ENCODE assay signal across 15 cellular contexts in genomic region chr4:3371581-3372001, GRCh38.
DNase-seq lines count a peak whose midpoint lies in the region; ATAC-seq and TF ChIP-seq lines count a peak whose summit lies in the region.
"Had no signal": no experiment of that assay in that cellular context is flagged by ENCODE, and none has a peak within 500 bp of the region (broad histone marks: within the 10 kb centered on the region; RNA-seq: fewer than 3 reads in every experiment).

No MANE protein-coding gene starts in this region.

- no peaks in the 10 kb centered on the region for H3K36me3 ChIP-seq in sigmoid colon

- no peak overlapping the region for H3K27ac ChIP-seq in sigmoid colon
- H3K27ac ChIP-seq in foreskin keratinocyte, result no peak overlapping the region
- H3K27ac ChIP-seq: epithelial cell of prostate, HL-60, tibial artery had no signal

- peaks cover 0 to 34% (median 24%) of the 10 kb centered on the region in 4 donors for H3K4me1 ChIP-seq in sigmoid colon
- peaks cover 16% of the 10 kb centered on the region for H3K4me1 ChIP-seq in foreskin keratinocyte
- H3K4me1 ChIP-seq: body of pancreas, Caco-2 had no signal

- H3K9me3 ChIP-seq in sigmoid colon, result no peaks in the 10 kb centered on the region
- H3K9me3 ChIP-seq: body of pancreas, Caco-2, tibial artery had no signal

- ATAC-seq in foreskin keratinocyte (no peak), GM19328 (IDR thresholded peaks at IDR 0.05; ENCODE audit: unreplicated experiment) (no peak), sciatic nerve (no peak)
- ATAC-seq: body of pancreas had no signal

- no peak for TF ChIP-seq POLR2A in sigmoid colon (IDR thresholded peaks at IDR 0.05)

- TF ChIP-seq EP300 in sigmoid colon (IDR thresholded peaks at IDR 0.05), result no peak

- H3K27me3 ChIP-seq in sigmoid colon, result no peaks in the 10 kb centered on the region
- no peaks in the 10 kb centered on the region for H3K27me3 ChIP-seq in foreskin keratinocyte
- H3K27me3 ChIP-seq: body of pancreas, tibial artery had no signal

- CTCF ChIA-PET in HEK293T (lab: Yijun Ruan, JAX), result interaction anchor here (0.9 kb wide), 1 partner anchor 25 kb away, joined by 4 read pairs; no protein-coding TSS in a partner anchor

- in situ Hi-C loops in astrocyte of the cerebellum (cut with HindIII; ENCODE audit: low sequenced_read_pairs), result no loop called here

- intact Hi-C loops in sigmoid colon (cut with DNase I) (no loop called here), sciatic nerve (cut with DNase I) (no loop called here)

- no peak for TF ChIP-seq CTCF in astrocyte of the cerebellum (IDR thresholded peaks at IDR 0.05; ENCODE audit: low read depth, low read length, missing control alignments)
- no peak for TF ChIP-seq CTCF in sigmoid colon (IDR thresholded peaks at IDR 0.05)
- TF ChIP-seq CTCF in foreskin keratinocyte (conservative IDR thresholded peaks at IDR 0.05), result no peak

- POLR2A ChIA-PET in HEK293T (lab: Yijun Ruan, JAX), result interaction anchor here (1.5 kb wide), 1 partner anchor 16 kb away, joined by 3 read pairs; no protein-coding TSS in a partner anchor

- DNase-seq in HEK293T (ENCODE audit: extremely low spot score) (peak; percentile 14), astrocyte of the cerebellum (ENCODE audit: low read depth) (no peak), islet precursor cell (peak; percentile 56), sigmoid colon (peak; percentile 58), NCI-H1436 (lab: John Stamatoyannopoulos, UW) (no peak), foreskin keratinocyte (no peak), sciatic nerve (ENCODE audit: low spot score) (no peak)
- DNase-seq: activated CD4-positive, CD25-positive, alpha-beta regulatory T cell treated with anti-CD3 and anti-CD28 coated beads, Interleukin-2, amount 50 U/mL, for 72 hours; body of pancreas; Caco-2; hippocampal formation; tibial artery had no signal

- H3K4me3 ChIP-seq in astrocyte of the cerebellum (ENCODE audit: low read depth, low read length), result peak overlapping the region; percentile 14
- H3K4me3 ChIP-seq in sigmoid colon, result no peak overlapping the region
- H3K4me3 ChIP-seq: body of pancreas, tibial artery had no signal

- WGBS in sigmoid colon, 2 donors, result 79 to 86% methylated on average over 19 of the region's 19 CpGs

TF ChIP-seq in HEK293T, 16 proteins besides CTCF, POLR2A, EP300 and RAD21:
- TF ChIP-seq FOXM1 (IDR thresholded peaks at IDR 0.05; ENCODE audit: borderline replicate concordance) (no peak), HDGF (IDR thresholded peaks at IDR 0.05; ENCODE audit: borderline replicate concordance) (no peak), LEF1 (IDR thresholded peaks at IDR 0.05; ENCODE audit: borderline replicate concordance) (no peak), TARDBP (IDR thresholded peaks at IDR 0.05) (no peak), CTBP1 (IDR thresholded peaks at IDR 0.05; ENCODE audit: borderline replicate concordance) (no peak), ELF4 (IDR thresholded peaks at IDR 0.05) (no peak), BHLHE40 (IDR thresholded peaks at IDR 0.05; ENCODE audit: borderline replicate concordance) (no peak), FOXK2 (IDR thresholded peaks at IDR 0.05) (no peak), PKNOX1 (IDR thresholded peaks at IDR 0.05) (no peak), FOXA1 (IDR thresholded peaks at IDR 0.05) (no peak)

Comparison
In these comparisons a context has a peak if more than half of its experiments do, and no peak if none do; other contexts are left out.
1. DNase-seq: peak in HEK293T (single experiment), islet precursor cell (single experiment) and sigmoid colon (single experiment); none in astrocyte of the cerebellum (single experiment), NCI-H1436 (single experiment), foreskin keratinocyte (0 of 2) and sciatic nerve (single experiment).